In genomic region chr16:30949655-30950515, GRCh38 we compare ENCODE assay signal across 1 cellular context.
TF ChIP-seq lines count a peak whose summit lies in the region.

No MANE protein-coding gene starts in this region.

TF ChIP-seq in GM12878, 131 proteins besides CTCF, POLR2A, EP300 and RAD21 (continued from another document and continues in another):
- TF ChIP-seq NR2C2 (IDR thresholded peaks at IDR 0.05; ENCODE audit: borderline replicate concordance, control insufficient read depth, insufficient read length, low read depth) = no peak
- TF ChIP-seq TCF12 (IDR thresholded peaks at IDR 0.05; ENCODE audit: low read depth, low read length) = 0 out of 2 replicates have a peak, but pooled peaks have one; percentile 50
- peak; percentile 86 for TF ChIP-seq HDGF (IDR thresholded peaks at IDR 0.05)
- TF ChIP-seq ZSCAN29 (IDR thresholded peaks at IDR 0.05) = 0 out of 2 replicates have a peak, but pooled peaks have one; percentile 5
- TF ChIP-seq CBX3 (IDR thresholded peaks at IDR 0.05; ENCODE audit: borderline replicate concordance, low read depth) = no peak
- TF ChIP-seq PAX5 (IDR thresholded peaks at IDR 0.05; ENCODE audit: borderline replicate concordance, low read depth, low read length) = no peak
- no peak for TF ChIP-seq MEF2B (IDR thresholded peaks at IDR 0.05; ENCODE audit: partially characterized antibody, poor library complexity, severe bottlenecking)
- TF ChIP-seq MAX (IDR thresholded peaks at IDR 0.05; ENCODE audit: low read depth, low read length) = 0 out of 2 replicates have a peak, but pooled peaks have one; percentile 21
- no peak; the same call in 1 of the 2 replicates for TF ChIP-seq MYB (IDR thresholded peaks at IDR 0.05; ENCODE audit: borderline replicate concordance, low read depth, low read length)
- TF ChIP-seq E4F1 (IDR thresholded peaks at IDR 0.05; ENCODE audit: borderline replicate concordance, partially characterized antibody) = no peak
- no peak for TF ChIP-seq SUPT20H (IDR thresholded peaks at IDR 0.05; ENCODE audit: borderline replicate concordance, control insufficient read depth, low read depth, low read length)
- TF ChIP-seq SREBF1 (IDR thresholded peaks at IDR 0.05; ENCODE audit: low read length) = no peak
- TF ChIP-seq BCL11A (IDR thresholded peaks at IDR 0.05; ENCODE audit: low read depth, low read length) = no peak
- TF ChIP-seq FOXK2 (IDR thresholded peaks at IDR 0.05) = 0 out of 2 replicates have a peak, but pooled peaks have one; percentile 27
- peak; percentile 42; the same call in 1 of the 2 replicates for TF ChIP-seq ZBTB40 (IDR thresholded peaks at IDR 0.05; ENCODE audit: borderline replicate concordance)
- no peak for TF ChIP-seq NFYA (IDR thresholded peaks at IDR 0.05; ENCODE audit: borderline replicate concordance, low read depth, low read length)
- TF ChIP-seq ZBTB4 (CRISPR knock-in tag; IDR thresholded peaks at IDR 0.05) = no peak
- TF ChIP-seq DPF2 (IDR thresholded peaks at IDR 0.05) = peak; percentile 55; the same call in 1 of the 2 replicates
- TF ChIP-seq RCOR1 (conservative IDR thresholded peaks at IDR 0.05; ENCODE audit: low read depth, low read length) = no peak
- TF ChIP-seq MTA2 (IDR thresholded peaks at IDR 0.05; ENCODE audit: low read depth) = peak; percentile 49; the same call in 1 of the 2 replicates
- peak; percentile 42 to 62; a peak in 2 of 4 replicates for TF ChIP-seq IKZF2 (IDR thresholded peaks at IDR 0.05)
- no peak for TF ChIP-seq ZZZ3 (IDR thresholded peaks at IDR 0.05; ENCODE audit: control insufficient read depth, insufficient read length, low read depth)
- peak; percentile 51 for TF ChIP-seq SMAD1 (IDR thresholded peaks at IDR 0.05; ENCODE audit: low read depth, partially characterized antibody)
- TF ChIP-seq PRDM15 (CRISPR knock-in tag; IDR thresholded peaks at IDR 0.05) = no peak
- peak; percentile 69 for TF ChIP-seq ZNF687 (IDR thresholded peaks at IDR 0.05)
- TF ChIP-seq GABPA (IDR thresholded peaks at IDR 0.05; ENCODE audit: low read depth) = no peak
- no peak for TF ChIP-seq ETV6 (conservative IDR thresholded peaks at IDR 0.05 in 1 of 2, IDR thresholded peaks at IDR 0.05 in 1 of 2; ENCODE audit: borderline replicate concordance in 1 of 2, low read depth in 1 of 2)
- TF ChIP-seq FOS (IDR thresholded peaks at IDR 0.05; ENCODE audit: borderline replicate concordance, extremely low read depth, insufficient read length) = no peak
- no peak for TF ChIP-seq ZNF274 (IDR thresholded peaks at IDR 0.05; ENCODE audit: insufficient read depth, insufficient read length)
- peak; percentile 53; the same call in 1 of the 2 replicates for TF ChIP-seq TCF3 (IDR thresholded peaks at IDR 0.05; ENCODE audit: borderline replicate concordance, insufficient read depth, low read depth, low read length)
- TF ChIP-seq ATF2 (IDR thresholded peaks at IDR 0.05; ENCODE audit: low read length) = no peak
- no peak for TF ChIP-seq RBBP5 (conservative IDR thresholded peaks at IDR 0.05)
- no peak for TF ChIP-seq SMAD5 (IDR thresholded peaks at IDR 0.05; ENCODE audit: low read depth)
- TF ChIP-seq ASH2L (IDR thresholded peaks at IDR 0.05; ENCODE audit: borderline replicate concordance, low read depth) = no peak
- 0 out of 3 replicates have a peak, but pooled peaks of 1 of the 2 experiments have one; percentile 19 for TF ChIP-seq EGR1 (IDR thresholded peaks at IDR 0.05; ENCODE audit: borderline replicate concordance in 1 of 2, low read depth in 2 of 2, low read length in 2 of 2)
- TF ChIP-seq YY1 (IDR thresholded peaks at IDR 0.05; ENCODE audit: low read depth, low read length) = no peak
- no peak for TF ChIP-seq IRF4 (IDR thresholded peaks at IDR 0.05; ENCODE audit: low read depth, low read length)
- no peak for TF ChIP-seq SMC3 (IDR thresholded peaks at IDR 0.05; ENCODE audit: borderline replicate concordance, low read length)
- no peak for TF ChIP-seq NFIC (IDR thresholded peaks at IDR 0.05; ENCODE audit: low read depth, low read length)
